Comparison of ENCODE assay signal across 13 cellular contexts in genomic region chr12:50984899-50985298, GRCh38. TPM values are rescaled to one million over a fixed set of nuclear protein-coding genes. Genes with fewer than 3 reads are reported as not detected.
DNase-seq lines count a peak whose midpoint lies in the region; ATAC-seq, FAIRE-seq and TF ChIP-seq lines count a peak whose summit lies in the region.
"Had no signal": no experiment of that assay in that cellular context is flagged by ENCODE, and none has a peak within 500 bp of the region (broad histone marks: within the 10 kb centered on the region; RNA-seq: fewer than 3 reads in every experiment).

No MANE protein-coding gene starts in this region.

- no peaks in the 10 kb centered on the region for H3K27me3 ChIP-seq in thymus (ENCODE audit: control insufficient read depth, insufficient read depth)

- no peaks in the 10 kb centered on the region for H3K27me3 Mint-ChIP-seq in activated CD4-positive, alpha-beta memory T cell treated with anti-CD3 and anti-CD28 coated beads for 36 hours
- no peaks in the 10 kb centered on the region for H3K27me3 Mint-ChIP-seq in activated CD4-positive, alpha-beta memory T cell treated with anti-CD3 and anti-CD28 coated beads, Interleukin-2, amount 10 ng/mL, durations not matched to agents 7 days and 5 days
- H3K27me3 Mint-ChIP-seq in memory B cell (no peaks in the 10 kb centered on the region), T-helper 17 cell (no peaks in the 10 kb centered on the region)

- CTCF ChIA-PET in activated CD4-positive, alpha-beta memory T cell treated with anti-CD3 and anti-CD28 coated beads for 36 hours (lab: Charles Lee): interaction anchor here (1.2 to 4.5 kb wide), 6 partner anchors 10 to 356 kb away, joined by 3 to 33 read pairs (median 16); partner anchors contain the start of genes ATF1 and SLC11A2
- CTCF ChIA-PET in activated CD4-positive, alpha-beta memory T cell treated with anti-CD3 and anti-CD28 coated beads, Interleukin-2, amount 10 ng/mL, durations not matched to agents 7 days and 5 days (lab: Charles Lee): interaction anchor here (2.4 to 4.7 kb wide), 3 partner anchors 41 to 220 kb away, joined by 11 to 46 read pairs (median 13); partner anchors contain the start of genes ATF1 and SLC11A2

- peaks cover 32% of the 10 kb centered on the region for H3K36me3 Mint-ChIP-seq in activated CD4-positive, alpha-beta memory T cell treated with anti-CD3 and anti-CD28 coated beads for 36 hours
- H3K36me3 Mint-ChIP-seq in activated CD4-positive, alpha-beta memory T cell treated with anti-CD3 and anti-CD28 coated beads, Interleukin-2, amount 10 ng/mL, durations not matched to agents 7 days and 5 days (ENCODE audit: low read depth): peaks cover 28% of the 10 kb centered on the region
- peaks cover 8% of the 10 kb centered on the region for H3K36me3 Mint-ChIP-seq in memory B cell
- H3K36me3 Mint-ChIP-seq in T-helper 17 cell (ENCODE audit: low read depth): peaks cover 3% of the 10 kb centered on the region

- H3K4me3 Mint-ChIP-seq in activated CD4-positive, alpha-beta memory T cell treated with anti-CD3 and anti-CD28 coated beads for 36 hours: no peak overlapping the region
- no peak overlapping the region for H3K4me3 Mint-ChIP-seq in activated CD4-positive, alpha-beta memory T cell treated with anti-CD3 and anti-CD28 coated beads, Interleukin-2, amount 10 ng/mL, durations not matched to agents 7 days and 5 days
- H3K4me3 Mint-ChIP-seq in memory B cell: no peak overlapping the region
- H3K4me3 Mint-ChIP-seq in T-helper 17 cell: no peak overlapping the region

- H3K27ac Mint-ChIP-seq in activated CD4-positive, alpha-beta memory T cell treated with anti-CD3 and anti-CD28 coated beads for 36 hours: peak overlapping the region; percentile 41
- H3K27ac Mint-ChIP-seq in activated CD4-positive, alpha-beta memory T cell treated with anti-CD3 and anti-CD28 coated beads, Interleukin-2, amount 10 ng/mL, durations not matched to agents 7 days and 5 days: no peak overlapping the region
- peak overlapping the region; percentile 70 for H3K27ac Mint-ChIP-seq in memory B cell
- no peak overlapping the region for H3K27ac Mint-ChIP-seq in T-helper 17 cell

- H3K4me3 ChIP-seq in coronary artery: peak overlapping the region; percentile 40
- H3K4me3 ChIP-seq in thymus (ENCODE audit: low read length): no peak overlapping the region

- peaks cover 23% of the 10 kb centered on the region for H3K36me3 ChIP-seq in thymus (ENCODE audit: control insufficient read depth, insufficient read depth)

- no peaks in the 10 kb centered on the region for H3K4me1 ChIP-seq in thymus (ENCODE audit: control insufficient read depth, insufficient read depth, low read length)

- no peak for DNase-seq in activated CD4-positive, alpha-beta memory T cell treated with anti-CD3 and anti-CD28 coated beads for 36 hours
- no peak for DNase-seq in activated CD4-positive, alpha-beta memory T cell treated with anti-CD3 and anti-CD28 coated beads, Interleukin-2, amount 10 ng/mL, durations not matched to agents 7 days and 5 days
- DNase-seq in coronary artery (ENCODE audit: low spot score) (no peak), memory B cell (ENCODE audit: low spot score in 2 of 2) (no peak), T-helper 17 cell (no peak), urothelium cell line (ENCODE audit: low spot score) (no peak)
- DNase-seq: NCI-H1436 treated with DMSO at 0.1 percent for 48 hours; stimulated activated CD4-positive, alpha-beta T cell treated with anti-CD3 and anti-CD28 coated beads, Interleukin-12 subunit alpha, Interleukin-12 subunit beta, amount 100 ng/mL, for 4 hours had no signal

- no peaks in the 10 kb centered on the region for H3K9me3 ChIP-seq in thymus (ENCODE audit: control insufficient read depth)
- no peaks in the 10 kb centered on the region for H3K9me3 ChIP-seq in T-helper 17 cell (ENCODE audit: control insufficient read depth, low read length, poor library complexity, severe bottlenecking)

- H3K27ac ChIP-seq in coronary artery (peak overlapping the region; percentile 85 to 92), thymus (ENCODE audit: low read depth) (peak overlapping the region; percentile 8)

- 97% methylated on average over 1 of the region's 1 CpG for WGBS in thymus

- FAIRE-seq in urothelium cell line (lab: Jason Lieb, UNC): no peak
- FAIRE-seq: G401.6 had no signal

- intact Hi-C loops in activated CD4-positive, alpha-beta memory T cell treated with anti-CD3 and anti-CD28 coated beads for 36 hours (cut with micrococcal nuclease): no loop called here

- no peak for TF ChIP-seq CTCF in coronary artery (IDR thresholded peaks at IDR 0.05)

- no peak for ATAC-seq in memory B cell (ENCODE audit: low read depth)
- no peak for ATAC-seq in T-helper 17 cell
- ATAC-seq in HG02759 (IDR thresholded peaks at IDR 0.05; ENCODE audit: unreplicated experiment): no peak

- H3K4me1 Mint-ChIP-seq in activated CD4-positive, alpha-beta memory T cell treated with anti-CD3 and anti-CD28 coated beads for 36 hours (ENCODE audit: low read depth): peaks cover 46% of the 10 kb centered on the region
- H3K4me1 Mint-ChIP-seq in activated CD4-positive, alpha-beta memory T cell treated with anti-CD3 and anti-CD28 coated beads, Interleukin-2, amount 10 ng/mL, durations not matched to agents 7 days and 5 days: peaks cover 18% of the 10 kb centered on the region
- H3K4me1 Mint-ChIP-seq in memory B cell (no peaks in the 10 kb centered on the region), T-helper 17 cell (peaks cover 4% of the 10 kb centered on the region)

- no peaks in the 10 kb centered on the region for H3K9me3 Mint-ChIP-seq in activated CD4-positive, alpha-beta memory T cell treated with anti-CD3 and anti-CD28 coated beads for 36 hours
- H3K9me3 Mint-ChIP-seq in activated CD4-positive, alpha-beta memory T cell treated with anti-CD3 and anti-CD28 coated beads, Interleukin-2, amount 10 ng/mL, durations not matched to agents 7 days and 5 days: no peaks in the 10 kb centered on the region
- no peaks in the 10 kb centered on the region for H3K9me3 Mint-ChIP-seq in memory B cell

- POLR2A ChIA-PET in activated CD4-positive, alpha-beta memory T cell treated with anti-CD3 and anti-CD28 coated beads for 36 hours (lab: Charles Lee): interaction anchor here (1.0 to 1.5 kb wide), 4 partner anchors 14 to 221 kb away, joined by 3 to 5 read pairs (median 4); partner anchors contain the start of genes ATF1 and SLC11A2
- POLR2A ChIA-PET in activated CD4-positive, alpha-beta memory T cell treated with anti-CD3 and anti-CD28 coated beads, Interleukin-2, amount 10 ng/mL, durations not matched to agents 7 days and 5 days (lab: Charles Lee): interaction anchor here (3.8 kb wide), 1 partner anchor 220 kb away, joined by 25 read pairs; the partner anchor contains the start of gene ATF1

RNA-seq across cellular contexts. Expression of gene HIGD1C, which starts 32.6 kb away (rescaled TPM):
- not detected for total RNA-seq in activated CD4-positive, alpha-beta memory T cell treated with anti-CD3 and anti-CD28 coated beads for 36 hours
- not detected for total RNA-seq in activated CD4-positive, alpha-beta memory T cell treated with anti-CD3 and anti-CD28 coated beads, Interleukin-2, amount 10 ng/mL, durations not matched to agents 7 days and 5 days
- not detected for polyA plus RNA-seq in thymus
- not detected for total RNA-seq in T-helper 17 cell
- total RNA-seq: lung microvascular endothelial cell, OCI-LY7 had no signal

RNA-seq across cellular contexts. Expression of gene SLC11A2, which starts 41.3 kb away (rescaled TPM):
- 10 to 100 TPM; 41.4 to 41.6 TPM for total RNA-seq in activated CD4-positive, alpha-beta memory T cell treated with anti-CD3 and anti-CD28 coated beads for 36 hours
- 10 to 100 TPM; 35.0 to 36.4 TPM for total RNA-seq in activated CD4-positive, alpha-beta memory T cell treated with anti-CD3 and anti-CD28 coated beads, Interleukin-2, amount 10 ng/mL, durations not matched to agents 7 days and 5 days
- 30.0 TPM for polyA plus RNA-seq in thymus
- 10 to 100 TPM; 47.6 to 51.5 TPM for total RNA-seq in T-helper 17 cell

Comparison
In these comparisons a context has a peak if more than half of its experiments do, and no peak if none do; other contexts are left out.
1. H3K27ac Mint-ChIP-seq: peak in activated CD4-positive, alpha-beta memory T cell treated with anti-CD3 and anti-CD28 coated beads for 36 hours (single experiment) and memory B cell (single experiment); none in activated CD4-positive, alpha-beta memory T cell treated with anti-CD3 and anti-CD28 coated beads, Interleukin-2, amount 10 ng/mL, durations not matched to agents 7 days and 5 days (single experiment) and T-helper 17 cell (single experiment).